In genomic region chr11:65858354-65859133, GRCh38 we compare ENCODE assay signal across 8 cellular contexts. TPM values are rescaled to one million over a fixed set of nuclear protein-coding genes. Genes with fewer than 3 reads are reported as not detected.
DNase-seq lines count a peak whose midpoint lies in the region; ATAC-seq, FAIRE-seq and TF ChIP-seq lines count a peak whose summit lies in the region.

No MANE protein-coding gene starts in this region.

- TF ChIP-seq POLR2A in IMR-90 (IDR thresholded peaks at IDR 0.05; ENCODE audit: low read depth, low read length) (no peak), K562 (conservative IDR thresholded peaks at IDR 0.05) (peak; percentile 72; the same call in 1 of the 2 replicates)

- H3K4me1 ChIP-seq in IMR-90 (ENCODE audit: control insufficient read depth, insufficient read depth, low read length), result peaks cover 11% of the 10 kb centered on the region
- H3K4me1 ChIP-seq in K562 (replicated peaks in 1 of 2; ENCODE audit: control insufficient read depth in 2 of 2, insufficient read depth in 2 of 2, low read length in 2 of 2), result peaks cover 14 to 69% of the 10 kb centered on the region in 2 experiments
- H3K4me1 ChIP-seq in mesendoderm (ENCODE audit: control insufficient read depth, low read depth, low read length), result peaks cover 3% of the 10 kb centered on the region

- H3K4me3 ChIP-seq in IMR-90 (ENCODE audit: insufficient read depth, low read depth, low read length) (peak overlapping the region; percentile 43), K562 (peak overlapping the region; percentile 95), mesendoderm (ENCODE audit: low read length) (peak overlapping the region; percentile 65)

- H3K4ac ChIP-seq in IMR-90 (ENCODE audit: low read depth, low read length) (peak overlapping the region; percentile 99), mesendoderm (ENCODE audit: low read depth, low read length) (no peak overlapping the region)

- peak; percentile 91 for FAIRE-seq in K562 (lab: Jason Lieb, UNC)

- peak overlapping the region; percentile 40 for H2BK20ac ChIP-seq in IMR-90 (ENCODE audit: low read depth, low read length)

- no peak for DNase-seq in Calu3
- no peak for DNase-seq in IMR-90
- no peak for DNase-seq in K562 (ENCODE audit: extremely low read depth in 1 of 4, low spot score in 3 of 4)
- DNase-seq in mesendoderm, result peak; percentile 49
- no peak for DNase-seq in NCI-H2081 (lab: John Stamatoyannopoulos, UW)

- no peak for TF ChIP-seq EP300 in K562 (IDR thresholded peaks at IDR 0.05; ENCODE audit: low read length)

- H3K23ac ChIP-seq in IMR-90 (ENCODE audit: low read depth, low read length), result peak overlapping the region; percentile 98
- H3K23ac ChIP-seq in mesendoderm (ENCODE audit: low read length), result no peak overlapping the region

- H4K5ac ChIP-seq in IMR-90 (ENCODE audit: low read depth, low read length), result peak overlapping the region; percentile 80
- no peak overlapping the region for H4K5ac ChIP-seq in mesendoderm (ENCODE audit: low read length)

- peaks cover 47% of the 10 kb centered on the region for H4K20me1 ChIP-seq in IMR-90 (ENCODE audit: insufficient read depth, low read length)
- peaks cover 22% of the 10 kb centered on the region for H4K20me1 ChIP-seq in K562 (replicated peaks; ENCODE audit: control insufficient read depth, insufficient read depth, low read length)

- H3K9me1 ChIP-seq in IMR-90 (ENCODE audit: insufficient read depth, low read length), result peaks cover 25% of the 10 kb centered on the region
- H3K9me1 ChIP-seq in K562 (ENCODE audit: control insufficient read depth, insufficient read depth, low read length), result peaks cover 11% of the 10 kb centered on the region

- H3K4me1 Mint-ChIP-seq in Calu3 (ENCODE audit: low read depth, unreplicated experiment), result peaks cover 44% of the 10 kb centered on the region

- H3K4me2 ChIP-seq in IMR-90 (ENCODE audit: low read depth, low read length) (peak overlapping the region; percentile 84), K562 (ENCODE audit: insufficient read depth, low read length) (peak overlapping the region; percentile 95), mesendoderm (ENCODE audit: low read length) (peak overlapping the region; percentile 100)

- H2AK9ac ChIP-seq in IMR-90 (replicated peaks; ENCODE audit: low read depth, low read length, poor library complexity), result peak overlapping the region; percentile 98

- intact Hi-C loops in Calu3 (cut with micrococcal nuclease; ENCODE audit: unreplicated experiment) (no loop called here), IMR-90 (cut with micrococcal nuclease) (loop anchor here (1.0 kb wide), 1 partner anchor 57 kb away; no protein-coding TSS in a partner anchor), K562 (cut with micrococcal nuclease) (loop anchor here (5.0 kb wide), 1 partner anchor 44 kb away; the partner anchor contains the start of gene FOSL1)

- 0% methylated on average over 8 of the region's 32 CpGs; no CpG with 5 or more reads in 1 of the 2 experiments for WGBS in IMR-90 (ENCODE audit: extremely low coverage in 2 of 2, insufficient read length in 1 of 2), 2 experiments
- WGBS in K562 (ENCODE audit: insufficient coverage, low coverage, missing lambda C conversion rate), result under 1% methylated on average over 32 of the region's 32 CpGs
- whole genome bisulfite sequencing in mesendoderm (ENCODE audit: extremely low coverage, insufficient coverage, low lambda C conversion rate), result no CpG with 5 or more reads among the region's 32 CpGs

- H2BK120ac ChIP-seq in IMR-90 (ENCODE audit: low read depth, low read length) (peak overlapping the region; percentile 93), mesendoderm (ENCODE audit: low read depth, low read length) (no peak overlapping the region)

- H3K9me3 Mint-ChIP-seq in Calu3 (ENCODE audit: low read depth, unreplicated experiment), result no peaks in the 10 kb centered on the region

- TF ChIP-seq CTCF in Calu3 (IDR thresholded peaks at IDR 0.05; ENCODE audit: unreplicated experiment) (no peak), IMR-90 (conservative IDR thresholded peaks at IDR 0.05; ENCODE audit: low read depth, low read length) (no peak), K562 (IDR thresholded peaks at IDR 0.05 in 2 of 3, conservative IDR thresholded peaks at IDR 0.05 in 1 of 3; ENCODE audit: insufficient read depth in 2 of 3, low read depth in 1 of 3, low read length in 3 of 3) (no peak; a peak in 1 of 6 replicates)

- dilution Hi-C loops in IMR-90 (cut with HindIII; ENCODE audit: low sequenced_read_pairs, unreplicated experiment), result no loop called here

- H4K8ac ChIP-seq in IMR-90 (ENCODE audit: low read depth in 2 of 2, low read length in 2 of 2) (peak overlapping the region; percentile 99), mesendoderm (ENCODE audit: low read depth, low read length) (no peak overlapping the region)

- ATAC-seq in IMR-90 (ENCODE audit: low read depth), result peak; percentile 62
- ATAC-seq in K562, result no peak
- ATAC-seq in GM21390 (IDR thresholded peaks at IDR 0.05; ENCODE audit: unreplicated experiment), result no peak
- ATAC-seq in HG03457 (IDR thresholded peaks at IDR 0.05; ENCODE audit: unreplicated experiment), result no peak
- no peak for ATAC-seq in HG02852 (IDR thresholded peaks at IDR 0.05; ENCODE audit: unreplicated experiment)

- H3K27me3 ChIP-seq in IMR-90 (ENCODE audit: control insufficient read depth, insufficient read depth, low read length) (no peaks in the 10 kb centered on the region), K562 (ENCODE audit: control insufficient read depth in 2 of 2, insufficient read depth in 2 of 2, low read length in 2 of 2) (no peaks in the 10 kb centered on the region; a peak in 1 of 5 replicates), mesendoderm (ENCODE audit: insufficient read depth, low read length, poor library complexity) (no peaks in the 10 kb centered on the region)

- H3K27me3 Mint-ChIP-seq in Calu3 (ENCODE audit: unreplicated experiment), result no peaks in the 10 kb centered on the region

- peak overlapping the region; percentile 93 for H3K9ac ChIP-seq in IMR-90 (ENCODE audit: low read depth, low read length)
- H3K9ac ChIP-seq in K562 (ENCODE audit: insufficient read depth in 1 of 2, low read depth in 2 of 2, low read length in 2 of 2), result peak overlapping the region; percentile 99 to 100
- peak overlapping the region; percentile 76 for H3K9ac ChIP-seq in mesendoderm (ENCODE audit: low read length)

- BruUV-seq in Calu3 (replicated peaks; lab: Mats Ljungman, UMichigan) (TSS peak; percentile 36), IMR-90 (replicated peaks; lab: Mats Ljungman, UMichigan) (no TSS peak), K562 (replicated peaks; lab: Mats Ljungman, UMichigan) (TSS peak; percentile 23)

- in situ Hi-C loops in IMR-90 (cut with MboI; ENCODE audit: low sequenced_read_pairs) (no loop called here), K562 (cut with MboI) (no loop called here)

- peak overlapping the region; percentile 89 for H2BK5ac ChIP-seq in IMR-90 (ENCODE audit: low read depth, low read length, poor library complexity, severe bottlenecking)
- H2BK5ac ChIP-seq in mesendoderm (ENCODE audit: low read length), result peak overlapping the region; percentile 88

- H3K56ac ChIP-seq in IMR-90 (ENCODE audit: extremely low read depth, insufficient read depth, low read length) (peak overlapping the region; percentile 99), mesendoderm (ENCODE audit: low read length) (peak overlapping the region; percentile 94)

- H4K91ac ChIP-seq in IMR-90 (ENCODE audit: insufficient read depth, low read depth, low read length), result peak overlapping the region; percentile 97

- POLR2A ChIA-PET in IMR-90 (lab: Charles Lee; ENCODE audit: unreplicated experiment) (interaction anchor here (0.6 to 1.3 kb wide), 10 partner anchors 8 to 560 kb away, joined by 3 to 5 read pairs (median 3); partner anchors contain the start of gene PCNX3), K562 (lab: Yijun Ruan, JAX) (interaction anchor here (0.6 to 5.6 kb wide), 33 partner anchors 9 to 790 kb away, joined by 3 to 151 read pairs (median 4); partner anchors contain the start of genes AP5B1, CCDC85B, FIBP and FOSL1)

- H2BK15ac ChIP-seq in IMR-90 (ENCODE audit: low read depth, low read length) (peak overlapping the region; percentile 93), mesendoderm (replicated peaks; ENCODE audit: low read depth) (no peak overlapping the region)

- CTCF ChIA-PET in Calu3 (lab: Charles Lee) (interaction anchor here (0.7 to 2.9 kb wide), 4 partner anchors 30 to 1171 kb away, joined by 3 to 37 read pairs (median 6); partner anchors contain the start of gene FIBP), IMR-90 (lab: Yijun Ruan, JAX) (interaction anchor here (0.8 to 2.1 kb wide), 3 partner anchors 26 to 41 kb away, joined by 3 to 14 read pairs (median 3); partner anchors contain the start of gene FIBP), K562 (lab: Yijun Ruan, JAX; ENCODE audit: low intra/inter-chr PET ratio) (interaction anchor here (1.1 kb wide), 1 partner anchor 41 kb away, joined by 4 read pairs; no protein-coding TSS in a partner anchor)

- no peaks in the 10 kb centered on the region for H3K9me3 ChIP-seq in IMR-90 (ENCODE audit: control insufficient read depth, insufficient read depth, low read length)
- H3K9me3 ChIP-seq in K562 (replicated peaks; ENCODE audit: control insufficient read depth, insufficient read depth, low read depth, low read length), result no peaks in the 10 kb centered on the region

- peak overlapping the region; percentile 97 for H3K27ac ChIP-seq in IMR-90 (ENCODE audit: insufficient read depth, low read length)
- peak overlapping the region; percentile 96 for H3K27ac ChIP-seq in K562 (ENCODE audit: extremely low read depth, low read depth, low read length)
- peak overlapping the region; percentile 69 for H3K27ac ChIP-seq in mesendoderm (ENCODE audit: low read depth, low read length)

- peak overlapping the region; percentile 84 for H3K4me3 Mint-ChIP-seq in Calu3 (ENCODE audit: low read depth, unreplicated experiment)

- peaks cover 70% of the 10 kb centered on the region for H3K79me2 ChIP-seq in K562 (ENCODE audit: control insufficient read depth, insufficient read depth, low read length)
- peaks cover 45% of the 10 kb centered on the region for H3K79me2 ChIP-seq in mesendoderm (ENCODE audit: control insufficient read depth, insufficient read depth, low read length)

- H3K36me3 ChIP-seq in IMR-90 (ENCODE audit: control insufficient read depth, insufficient read depth, low read length), result peaks cover 50% of the 10 kb centered on the region
- peaks cover 57% of the 10 kb centered on the region for H3K36me3 ChIP-seq in K562 (ENCODE audit: control insufficient read depth, insufficient read depth, low read length)
- H3K36me3 ChIP-seq in mesendoderm (ENCODE audit: control insufficient read depth, insufficient read depth, low read length), result peaks cover 23% of the 10 kb centered on the region

- H3K27ac Mint-ChIP-seq in Calu3 (ENCODE audit: unreplicated experiment), result peak overlapping the region; percentile 95

- peak overlapping the region; percentile 95 for H2AK5ac ChIP-seq in IMR-90 (ENCODE audit: low read depth, low read length)
- H2AK5ac ChIP-seq in mesendoderm (ENCODE audit: low read length), result no peak overlapping the region

- H3K36me3 Mint-ChIP-seq in Calu3 (ENCODE audit: insufficient read depth, unreplicated experiment), result peaks cover 100% of the 10 kb centered on the region

- peaks cover 19 to 70% of the 10 kb centered on the region in 2 experiments for H3K79me1 ChIP-seq in IMR-90 (ENCODE audit: low read depth in 1 of 2, low read length in 2 of 2)
- peaks cover 35% of the 10 kb centered on the region for H3K79me1 ChIP-seq in mesendoderm (ENCODE audit: low read length)

- peak overlapping the region; percentile 90 for H2AFZ ChIP-seq in IMR-90 (replicated peaks; ENCODE audit: low read length, poor library complexity)
- H2AFZ ChIP-seq in K562 (ENCODE audit: low read depth, low read length), result peak overlapping the region; percentile 69

- TF ChIP-seq RAD21 in IMR-90 (IDR thresholded peaks at IDR 0.05; ENCODE audit: low read length), result no peak
- no peak for TF ChIP-seq RAD21 in K562 (CRISPR knock-in tag; conservative IDR thresholded peaks at IDR 0.05 in 1 of 2, IDR thresholded peaks at IDR 0.05 in 1 of 2)

- H3K14ac ChIP-seq in IMR-90 (replicated peaks; ENCODE audit: low read depth, low read length), result peak overlapping the region; percentile 99

- peak overlapping the region; percentile 80 for H3K18ac ChIP-seq in IMR-90 (ENCODE audit: low read depth, low read length)
- H3K18ac ChIP-seq in mesendoderm (ENCODE audit: low read length), result peak overlapping the region; percentile 41

RNA-seq across cellular contexts. Expression of gene CFL1, which starts 0.6 kb away (rescaled TPM):
- 955 and 963 TPM in 2 replicates for total RNA-seq in Calu3 (2022)
- 919 and 960 TPM in 2 replicates for total RNA-seq in IMR-90 (2012; rRNA removed)
- polyA plus RNA-seq in IMR-90 (2012; rRNA removed), result 2,231 and 2,466 TPM in 2 replicates
- 2,445 and 3,036 TPM in 2 replicates for polyA plus RNA-seq in IMR-90 (2012; cell fraction: cytosol; rRNA removed)
- polyA plus RNA-seq in IMR-90 (2012; cell fraction: nucleus; rRNA removed; ENCODE audit: low replicate concordance), result 809 and 890 TPM in 2 replicates
- 145 and 300 TPM in 2 replicates for total RNA-seq in K562 (2011; cell fraction: chromatin; rRNA removed; ENCODE audit: low replicate concordance)
- total RNA-seq in K562 (2011; cell fraction: nucleolus; rRNA removed), result 227 and 257 TPM in 2 replicates
- 176 and 204 TPM in 2 replicates for total RNA-seq in K562 (2011; cell fraction: nucleoplasm; rRNA removed)
- total RNA-seq in K562 (2014; rRNA removed), result 1,045 and 1,321 TPM in 2 replicates
- total RNA-seq in K562 (2014; rRNA removed; fragmentation: Illumina TruSeq; extraction: Trizol), result 570 and 664 TPM in 2 replicates
- 851 and 860 TPM in 2 replicates for total RNA-seq in K562 (2015; rRNA removed; fragmentation: Illumina TruSeq; extraction: Trizol)
- 891 and 919 TPM in 2 replicates for total RNA-seq in K562 (2021)
- 632 and 770 TPM in 2 replicates for polyA plus RNA-seq in K562 (2011; rRNA removed)
- polyA plus RNA-seq in K562 (2011; cell fraction: cytosol; rRNA removed), result 894 and 1,220 TPM in 2 replicates
- 307 TPM in 2 replicates for polyA plus RNA-seq in K562 (2011; cell fraction: nucleus; rRNA removed)
- polyA plus RNA-seq in K562 (2012), result 903 and 977 TPM in 2 replicates
- polyA plus RNA-seq in K562 (2014; fragmentation: Illumina TruSeq; extraction: Trizol), result 1,101 and 1,325 TPM in 2 replicates
- polyA plus RNA-seq in K562 (2014; fragmentation: Nextera tagmentation; extraction: Ambion mirVana), result 100 to 1,000 TPM; 105 to 222 TPM
- polyA plus RNA-seq in K562 (2014; rRNA removed), result 859 and 956 TPM in 2 replicates
- polyA minus RNA-seq in K562 (2011; rRNA and poly(A)+ RNA removed), result 971 and 1,022 TPM in 2 replicates
- polyA minus RNA-seq in K562 (2011; cell fraction: cytosol; rRNA and poly(A)+ RNA removed), result 560 and 642 TPM in 2 replicates
- 107 and 193 TPM in 2 replicates for polyA minus RNA-seq in K562 (2011; cell fraction: nucleus; rRNA and poly(A)+ RNA removed)
- 1,253 TPM for polyA plus RNA-seq in mesendoderm (2013, experiment 1 of 2)
- 1,244 TPM for polyA plus RNA-seq in mesendoderm (2013, experiment 2 of 2)

RNA-seq across cellular contexts. Expression of gene MUS81, which starts 1.7 kb away (rescaled TPM):
- total RNA-seq in Calu3 (2022) (50.8 and 67.6 TPM in 2 replicates), IMR-90 (2012; rRNA removed) (22.5 and 23.7 TPM in 2 replicates), K562 (2014; rRNA removed) (79.4 and 95.8 TPM in 2 replicates), K562 (2014; rRNA removed; fragmentation: Illumina TruSeq; extraction: Trizol) (23.0 and 33.5 TPM in 2 replicates), K562 (2015; rRNA removed; fragmentation: Illumina TruSeq; extraction: Trizol) (53.5 and 55.8 TPM in 2 replicates), K562 (2021) (81.5 and 91.8 TPM in 2 replicates)
- polyA plus RNA-seq in IMR-90 (2012; rRNA removed) (47.9 and 57.0 TPM in 2 replicates), K562 (2011; rRNA removed) (51.8 and 69.9 TPM in 2 replicates), K562 (2014; fragmentation: Illumina TruSeq; extraction: Trizol) (53.7 and 62.8 TPM in 2 replicates), K562 (2014; fragmentation: Nextera tagmentation; extraction: Ambion mirVana) (10 to 100 TPM; 13.4 to 16.1 TPM), K562 (2014; rRNA removed) (103 and 118 TPM in 2 replicates)
- 22.0 and 32.0 TPM in 2 replicates for polyA plus RNA-seq in IMR-90 (2012; cell fraction: cytosol; rRNA removed)
- 224 and 393 TPM in 2 replicates for polyA plus RNA-seq in IMR-90 (2012; cell fraction: nucleus; rRNA removed; ENCODE audit: low replicate concordance)
- total RNA-seq in K562 (2011; cell fraction: chromatin; rRNA removed; ENCODE audit: low replicate concordance), result 139 and 354 TPM in 2 replicates
- total RNA-seq in K562 (2011; cell fraction: nucleolus; rRNA removed), result 277 and 282 TPM in 2 replicates
- 171 and 194 TPM in 2 replicates for total RNA-seq in K562 (2011; cell fraction: nucleoplasm; rRNA removed)
- 33.2 and 41.5 TPM in 2 replicates for polyA plus RNA-seq in K562 (2011; cell fraction: cytosol; rRNA removed)
- 678 and 750 TPM in 2 replicates for polyA plus RNA-seq in K562 (2011; cell fraction: nucleus; rRNA removed)
- 97.9 and 190 TPM in 2 replicates for polyA plus RNA-seq in K562 (2012)
- 11.8 and 17.2 TPM in 2 replicates for polyA minus RNA-seq in K562 (2011; rRNA and poly(A)+ RNA removed)
- 19.5 and 23.5 TPM in 2 replicates for polyA minus RNA-seq in K562 (2011; cell fraction: cytosol; rRNA and poly(A)+ RNA removed)
- polyA minus RNA-seq in K562 (2011; cell fraction: nucleus; rRNA and poly(A)+ RNA removed), result 123 and 135 TPM in 2 replicates
- 34.0 TPM for polyA plus RNA-seq in mesendoderm (2013, experiment 1 of 2)
- polyA plus RNA-seq in mesendoderm (2013, experiment 2 of 2), result 34.8 TPM

RNA-seq across cellular contexts. Expression of gene EFEMP2, which starts 14.1 kb away (rescaled TPM):
- total RNA-seq in Calu3 (2022), result 3.4 and 3.8 TPM in 2 replicates
- 62.7 and 69.2 TPM in 2 replicates for total RNA-seq in IMR-90 (2012; rRNA removed)
- polyA plus RNA-seq in IMR-90 (2012; rRNA removed), result 431 and 601 TPM in 2 replicates
- 324 and 587 TPM in 2 replicates for polyA plus RNA-seq in IMR-90 (2012; cell fraction: cytosol; rRNA removed)
- polyA plus RNA-seq in IMR-90 (2012; cell fraction: nucleus; rRNA removed; ENCODE audit: low replicate concordance), result 557 and 1,096 TPM in 2 replicates
- 12.1 and 30.7 TPM in 2 replicates for total RNA-seq in K562 (2011; cell fraction: chromatin; rRNA removed; ENCODE audit: low replicate concordance)
- 15.1 and 19.3 TPM in 2 replicates for total RNA-seq in K562 (2011; cell fraction: nucleolus; rRNA removed)
- 11.3 and 15.8 TPM in 2 replicates for total RNA-seq in K562 (2011; cell fraction: nucleoplasm; rRNA removed)
- total RNA-seq in K562 (2014; rRNA removed), result 0.64 and 0.86 TPM in 2 replicates
- total RNA-seq in K562 (2014; rRNA removed; fragmentation: Illumina TruSeq; extraction: Trizol), result 0.07 and 0.32 TPM in 2 replicates
- 0.57 and 0.58 TPM in 2 replicates for total RNA-seq in K562 (2015; rRNA removed; fragmentation: Illumina TruSeq; extraction: Trizol)
- 1.6 and 2.6 TPM in 2 replicates for total RNA-seq in K562 (2021)
- polyA plus RNA-seq in K562 (2011; rRNA removed), result 2.0 and 3.9 TPM in 2 replicates
- polyA plus RNA-seq in K562 (2011; cell fraction: cytosol; rRNA removed), result 3.3 and 4.7 TPM in 2 replicates
- polyA plus RNA-seq in K562 (2011; cell fraction: nucleus; rRNA removed), result 41.3 and 54.9 TPM in 2 replicates
- 1.3 and 4.2 TPM in 2 replicates for polyA plus RNA-seq in K562 (2012)
- 0.74 and 1.1 TPM in 2 replicates for polyA plus RNA-seq in K562 (2014; fragmentation: Illumina TruSeq; extraction: Trizol)
- under 1 TPM in 1 of 2 experiments, not detected in 1; 0.13 TPM for polyA plus RNA-seq in K562 (2014; fragmentation: Nextera tagmentation; extraction: Ambion mirVana)
- 2.9 TPM in 2 replicates for polyA plus RNA-seq in K562 (2014; rRNA removed)
- 0.53 and 1.2 TPM in 2 replicates for polyA minus RNA-seq in K562 (2011; rRNA and poly(A)+ RNA removed)
- polyA minus RNA-seq in K562 (2011; cell fraction: cytosol; rRNA and poly(A)+ RNA removed), result 1.3 TPM in 1 of 2 replicates, not detected in the other
- 7.5 and 7.8 TPM in 2 replicates for polyA minus RNA-seq in K562 (2011; cell fraction: nucleus; rRNA and poly(A)+ RNA removed)
- 9.1 TPM for polyA plus RNA-seq in mesendoderm (2013, experiment 1 of 2)
- polyA plus RNA-seq in mesendoderm (2013, experiment 2 of 2), result 8.7 TPM

RNA-seq across cellular contexts. Expression of gene CTSW, which starts 21.1 kb away (rescaled TPM):
- total RNA-seq in Calu3 (2022) (not detected in 2 replicates), IMR-90 (2012; rRNA removed) (0.18 TPM in 1 of 2 replicates, not detected in the other), K562 (2014; rRNA removed) (not detected in 2 replicates), K562 (2014; rRNA removed; fragmentation: Illumina TruSeq; extraction: Trizol) (not detected in 2 replicates), K562 (2015; rRNA removed; fragmentation: Illumina TruSeq; extraction: Trizol) (not detected in 2 replicates), K562 (2021) (not detected in 2 replicates)
- polyA plus RNA-seq in IMR-90 (2012; rRNA removed) (0.07 and 0.23 TPM in 2 replicates), K562 (2011; rRNA removed) (0.05 TPM in 1 of 2 replicates, not detected in the other), K562 (2014; fragmentation: Illumina TruSeq; extraction: Trizol) (not detected in 2 replicates), K562 (2014; fragmentation: Nextera tagmentation; extraction: Ambion mirVana) (under 1 TPM in 1 of 2 experiments, not detected in 1; 0.04 TPM), K562 (2014; rRNA removed) (not detected in 2 replicates)
- 0.08 and 0.39 TPM in 2 replicates for polyA plus RNA-seq in IMR-90 (2012; cell fraction: cytosol; rRNA removed)
- 0.23 and 0.34 TPM in 2 replicates for polyA plus RNA-seq in IMR-90 (2012; cell fraction: nucleus; rRNA removed; ENCODE audit: low replicate concordance)
- total RNA-seq in K562 (2011; cell fraction: chromatin; rRNA removed; ENCODE audit: low replicate concordance), result not detected in 2 replicates
- total RNA-seq in K562 (2011; cell fraction: nucleolus; rRNA removed), result not detected in 2 replicates
- not detected in 2 replicates for total RNA-seq in K562 (2011; cell fraction: nucleoplasm; rRNA removed)
- polyA plus RNA-seq in K562 (2011; cell fraction: cytosol; rRNA removed), result 0.07 TPM in 1 of 2 replicates, not detected in the other
- polyA plus RNA-seq in K562 (2011; cell fraction: nucleus; rRNA removed), result 0.11 and 0.13 TPM in 2 replicates
- polyA plus RNA-seq in K562 (2012), result 0.11 and 0.16 TPM in 2 replicates
- polyA minus RNA-seq in K562 (2011; rRNA and poly(A)+ RNA removed), result not detected in 2 replicates
- polyA minus RNA-seq in K562 (2011; cell fraction: cytosol; rRNA and poly(A)+ RNA removed), result not detected in 2 replicates
- not detected in 2 replicates for polyA minus RNA-seq in K562 (2011; cell fraction: nucleus; rRNA and poly(A)+ RNA removed)
- polyA plus RNA-seq in mesendoderm (2013, experiment 1 of 2), result not detected
- not detected for polyA plus RNA-seq in mesendoderm (2013, experiment 2 of 2)

RNA-seq across cellular contexts. Expression of gene SNX32, which starts 24.8 kb away (rescaled TPM):
- total RNA-seq in Calu3 (2022) (not detected in 2 replicates), IMR-90 (2012; rRNA removed) (0.36 TPM in 1 of 2 replicates, not detected in the other), K562 (2014; rRNA removed) (not detected in 2 replicates), K562 (2014; rRNA removed; fragmentation: Illumina TruSeq; extraction: Trizol) (not detected in 2 replicates), K562 (2015; rRNA removed; fragmentation: Illumina TruSeq; extraction: Trizol) (not detected in 2 replicates), K562 (2021) (not detected in 2 replicates)
- polyA plus RNA-seq in IMR-90 (2012; rRNA removed) (0.69 and 0.79 TPM in 2 replicates), K562 (2011; rRNA removed) (not detected in 2 replicates), K562 (2014; fragmentation: Illumina TruSeq; extraction: Trizol) (not detected in 2 replicates), K562 (2014; fragmentation: Nextera tagmentation; extraction: Ambion mirVana) (under 1 TPM; 0.03 TPM), K562 (2014; rRNA removed) (not detected in 2 replicates)
- polyA plus RNA-seq in IMR-90 (2012; cell fraction: cytosol; rRNA removed), result 0.08 and 0.46 TPM in 2 replicates
- polyA plus RNA-seq in IMR-90 (2012; cell fraction: nucleus; rRNA removed; ENCODE audit: low replicate concordance), result 5.7 and 6.5 TPM in 2 replicates
- 0.16 TPM in 1 of 2 replicates, not detected in the other for total RNA-seq in K562 (2011; cell fraction: chromatin; rRNA removed; ENCODE audit: low replicate concordance)
- not detected in 2 replicates for total RNA-seq in K562 (2011; cell fraction: nucleolus; rRNA removed)
- total RNA-seq in K562 (2011; cell fraction: nucleoplasm; rRNA removed), result not detected in 2 replicates
- not detected in 2 replicates for polyA plus RNA-seq in K562 (2011; cell fraction: cytosol; rRNA removed)
- 0.10 TPM in 1 of 2 replicates, not detected in the other for polyA plus RNA-seq in K562 (2011; cell fraction: nucleus; rRNA removed)
- 0.24 and 0.35 TPM in 2 replicates for polyA plus RNA-seq in K562 (2012)
- not detected in 2 replicates for polyA minus RNA-seq in K562 (2011; rRNA and poly(A)+ RNA removed)
- polyA minus RNA-seq in K562 (2011; cell fraction: cytosol; rRNA and poly(A)+ RNA removed), result not detected in 2 replicates
- not detected in 2 replicates for polyA minus RNA-seq in K562 (2011; cell fraction: nucleus; rRNA and poly(A)+ RNA removed)
- 0.10 TPM for polyA plus RNA-seq in mesendoderm (2013, experiment 1 of 2)
- polyA plus RNA-seq in mesendoderm (2013, experiment 2 of 2), result 0.08 TPM

Comparison
In these comparisons a context has a peak if more than half of its experiments do, and no peak if none do; other contexts are left out.
1. H3K4me3 ChIP-seq: peak in every context shown above with its lines; median percentile 95 in K562; 65 in mesendoderm; 43 in IMR-90.